Comparison of ENCODE assay signal across 1 cellular context in the genomic region with DNA sequence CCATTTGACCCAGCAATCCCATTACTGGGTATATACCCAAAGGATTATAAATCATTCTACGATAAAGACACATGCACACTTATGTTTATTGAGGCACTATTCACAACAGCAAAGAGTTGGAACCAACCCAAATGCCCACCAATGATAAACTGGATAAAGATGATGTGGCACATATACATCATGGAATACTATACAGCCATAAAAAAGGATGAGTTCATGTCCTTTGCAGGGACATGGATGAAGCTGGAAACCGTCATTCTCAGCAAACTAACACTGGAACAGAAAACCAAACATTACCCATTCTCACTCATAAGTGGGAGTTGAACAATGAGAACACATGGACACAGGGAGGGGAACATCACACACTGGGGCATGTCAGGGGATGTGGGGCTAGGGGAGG. TPM values are rescaled to one million over a fixed set of nuclear protein-coding genes. Genes with fewer than 3 reads are reported as not detected.
"Had no signal": no experiment of that assay in that cellular context is flagged by ENCODE, and none has a peak within 500 bp of the region (broad histone marks: within the 10 kb centered on the region; RNA-seq: fewer than 3 reads in every experiment).

No MANE protein-coding gene starts in this region.

RNA-seq across cellular contexts. Expression of gene SELL, which starts 3.7 kb away (rescaled TPM):
- total RNA-seq: vagina had no signal
